ENCODE assay signal across 8 cellular contexts in genomic region chr12:56040963-56041578, GRCh38. TPM values are rescaled to one million over a fixed set of nuclear protein-coding genes. Genes with fewer than 3 reads are reported as not detected.
DNase-seq lines count a peak whose midpoint lies in the region; ATAC-seq and TF ChIP-seq lines count a peak whose summit lies in the region.

No MANE protein-coding gene starts in this region.

- H3K4me3 ChIP-seq in endocrine pancreas (ENCODE audit: control insufficient read depth, insufficient read depth, low read length), result peak overlapping the region; percentile 76

- peaks cover 24% of the 10 kb centered on the region for H3K4me1 Mint-ChIP-seq in osteocyte (ENCODE audit: unreplicated experiment)

- H3K27me3 ChIP-seq in endocrine pancreas (ENCODE audit: control insufficient read depth, insufficient read depth, low read length), result no peaks in the 10 kb centered on the region

- H3K9me3 ChIP-seq in endocrine pancreas (ENCODE audit: control insufficient read depth, low read length), result no peaks in the 10 kb centered on the region

- peaks cover 5% of the 10 kb centered on the region for H3K36me3 ChIP-seq in endocrine pancreas (ENCODE audit: control insufficient read depth, insufficient read depth, low read length)

- no peaks in the 10 kb centered on the region for H3K27me3 Mint-ChIP-seq in osteocyte (ENCODE audit: unreplicated experiment)

- peak; percentile 30 for DNase-seq in NCI-H69 (lab: John Stamatoyannopoulos, UW)
- no peak for DNase-seq in osteocyte (ENCODE audit: extremely low spot score, unreplicated experiment)
- DNase-seq in iPS-NIHi11 (ENCODE audit: low spot score), result no peak
- no peak for DNase-seq in posterior cingulate gyrus

- H3K27ac Mint-ChIP-seq in osteocyte (ENCODE audit: unreplicated experiment), result peak overlapping the region; percentile 87

- peaks cover 7% of the 10 kb centered on the region for H3K4me1 ChIP-seq in endocrine pancreas (ENCODE audit: control insufficient read depth, insufficient read depth, low read length)

- ATAC-seq in GM19372 (IDR thresholded peaks at IDR 0.05; ENCODE audit: low read depth, unreplicated experiment), result peak; percentile 4
- no peak for ATAC-seq in GM21717 (IDR thresholded peaks at IDR 0.05; ENCODE audit: unreplicated experiment)
- no peak for ATAC-seq in HG02678 (IDR thresholded peaks at IDR 0.05; ENCODE audit: unreplicated experiment)

- intact Hi-C loops in posterior cingulate gyrus (cut with DNase I), result loop anchor here (1.0 to 5.0 kb wide), 4 partner anchors 41 to 298 kb away; partner anchors contain the start of genes ERBB3, GDF11, RPL41 and ZC3H10

- peak overlapping the region; percentile 70 for H3K4me3 Mint-ChIP-seq in osteocyte (ENCODE audit: unreplicated experiment)

- peaks cover 15% of the 10 kb centered on the region for H3K36me3 Mint-ChIP-seq in osteocyte (ENCODE audit: unreplicated experiment)

- peak overlapping the region; percentile 15 for H3K9ac ChIP-seq in endocrine pancreas (ENCODE audit: control insufficient read depth, insufficient read depth, low read length)

- H3K9me3 Mint-ChIP-seq in osteocyte (ENCODE audit: unreplicated experiment), result no peaks in the 10 kb centered on the region

- TF ChIP-seq CTCF in osteocyte (IDR thresholded peaks at IDR 0.05), result no peak

RNA-seq across cellular contexts. Expression of gene RPS26, which starts 0.6 kb away (rescaled TPM):
- 25.0 and 25.3 TPM in 2 replicates for total RNA-seq in osteocyte

RNA-seq across cellular contexts. Expression of gene IKZF4, which starts 20.2 kb away (rescaled TPM):
- total RNA-seq in osteocyte, result 8.2 and 10.6 TPM in 2 replicates

RNA-seq across cellular contexts. Expression of gene ERBB3, which starts 38.9 kb away (rescaled TPM):
- total RNA-seq in osteocyte, result 0.97 and 1.2 TPM in 2 replicates

RNA-seq across cellular contexts. Expression of gene SUOX, which starts 44.0 kb away (rescaled TPM):
- 16.2 and 19.4 TPM in 2 replicates for total RNA-seq in osteocyte
